20 cellular contexts compared by ENCODE assay signal in genomic region chr22:46436595-46437163, GRCh38.
DNase-seq lines count a peak whose midpoint lies in the region; ATAC-seq and TF ChIP-seq lines count a peak whose summit lies in the region.
"Had no signal": no experiment of that assay in that cellular context is flagged by ENCODE, and none has a peak within 500 bp of the region (broad histone marks: within the 10 kb centered on the region; RNA-seq: fewer than 3 reads in every experiment).

No MANE protein-coding gene starts in this region.

- no peaks in the 10 kb centered on the region for H3K36me3 ChIP-seq in GM23248 (ENCODE audit: low read depth)
- H3K36me3 ChIP-seq in tibial nerve = no peaks in the 10 kb centered on the region
- no peaks in the 10 kb centered on the region for H3K36me3 ChIP-seq in colonic mucosa
- H3K36me3 ChIP-seq: adrenal gland, heart left ventricle had no signal

- no peak for TF ChIP-seq POLR2A in tibial nerve (IDR thresholded peaks at IDR 0.05)

- WGBS in GM23248 (ENCODE audit: low coverage in 1 of 2, low lambda C conversion rate in 2 of 2, missing lambda C conversion rate in 2 of 2), 2 experiments = 68 to 72% methylated on average over 7 of the region's 7 CpGs
- WGBS in tibial nerve, 2 donors = 84 to 92% methylated on average over 6 to 7 of the region's 7 CpGs

- H3K9me2 ChIP-seq in GM23248 (ENCODE audit: insufficient read depth) = no peaks in the 10 kb centered on the region

- TF ChIP-seq EP300 in tibial nerve (IDR thresholded peaks at IDR 0.05) = no peak

- no peak for TF ChIP-seq CTCF in choroid plexus epithelial cell (conservative IDR thresholded peaks at IDR 0.05; ENCODE audit: low read depth, low read length)
- TF ChIP-seq CTCF in tibial nerve (IDR thresholded peaks at IDR 0.05) = no peak
- no peak for TF ChIP-seq CTCF in colonic mucosa (IDR thresholded peaks at IDR 0.05)

- no peak overlapping the region for H2AFZ ChIP-seq in GM23248

- H3K4me3 ChIP-seq in GM23248 (no peak overlapping the region), choroid plexus epithelial cell (ENCODE audit: low read depth, low read length) (no peak overlapping the region), tibial nerve (no peak overlapping the region), colonic mucosa (no peak overlapping the region)
- H3K4me3 ChIP-seq: adrenal gland, heart left ventricle had no signal

- no peaks in the 10 kb centered on the region for H3K79me2 ChIP-seq in GM23248 (ENCODE audit: insufficient read depth)

- intact Hi-C loops in colonic mucosa (cut with DNase I) = no loop called here

- H3K9me3 ChIP-seq in GM23248 (ENCODE audit: low read depth) = no peaks in the 10 kb centered on the region
- no peaks in the 10 kb centered on the region for H3K9me3 ChIP-seq in tibial nerve
- H3K9me3 ChIP-seq in colonic mucosa = no peaks in the 10 kb centered on the region
- H3K9me3 ChIP-seq: adrenal gland, heart left ventricle had no signal

- H4K20me1 ChIP-seq in GM23248 (ENCODE audit: insufficient read depth) = no peaks in the 10 kb centered on the region

- H3K9ac ChIP-seq in GM23248 (no peak overlapping the region), colonic mucosa (ENCODE audit: low read depth in 2 of 2, low read length in 2 of 2) (no peak overlapping the region)

- H3K27me3 ChIP-seq in GM23248 (replicated peaks; ENCODE audit: insufficient read depth) = peaks cover 19% of the 10 kb centered on the region; the same call in 1 of the 2 replicates
- H3K27me3 ChIP-seq in tibial nerve = no peaks in the 10 kb centered on the region
- no peaks in the 10 kb centered on the region for H3K27me3 ChIP-seq in colonic mucosa
- H3K27me3 ChIP-seq: adrenal gland, heart left ventricle had no signal

- no peaks in the 10 kb centered on the region for H3K4me1 ChIP-seq in GM23248 (ENCODE audit: insufficient read depth)
- peaks cover 0 to 3% (median 0%) of the 10 kb centered on the region in 4 donors for H3K4me1 ChIP-seq in tibial nerve
- peaks cover 3% of the 10 kb centered on the region for H3K4me1 ChIP-seq in colonic mucosa
- H3K4me1 ChIP-seq: adrenal gland had no signal

- no peaks in the 10 kb centered on the region for H3F3A ChIP-seq in GM23248 (ENCODE audit: insufficient read depth)

- H3K27ac ChIP-seq in GM23248 (no peak overlapping the region), tibial nerve (no peak overlapping the region), colonic mucosa (no peak overlapping the region)
- H3K27ac ChIP-seq: adrenal gland, heart left ventricle had no signal

- no peak for ATAC-seq in GM21529 (IDR thresholded peaks at IDR 0.05; ENCODE audit: unreplicated experiment)
- ATAC-seq: activated CD4-positive, CD25-positive, alpha-beta regulatory T cell treated with anti-CD3 and anti-CD28 coated beads, Interleukin-2, amount 50 U/mL, for 24 hours; heart left ventricle; naive thymus-derived CD4-positive, alpha-beta T cell had no signal

- DNase-seq in GM23248 (peak; percentile 38), NCI-H226 (peak; percentile 41), choroid plexus epithelial cell (ENCODE audit: low read depth) (peak; percentile 15), kidney tubule cell (ENCODE audit: low spot score) (peak; percentile 78), tibial nerve (ENCODE audit: low spot score in 2 of 2) (no peak), colonic mucosa (no peak), 8988T (no peak)
- DNase-seq: activated effector memory CD4-positive, alpha-beta T cell treated with anti-CD3 and anti-CD28 coated beads, Interleukin-2, amount 50 U/mL, for 16 hours; adrenal gland; H9; heart left ventricle; naive thymus-derived CD4-positive, alpha-beta T cell; NCI-H345; posterior cingulate gyrus; SHP77; small intestine; stimulated activated CD4-positive, alpha-beta T cell treated with anti-CD3 and anti-CD28 coated beads, Interleukin-4, amount 100 ng/mL, for 4 hours; stimulated activated CD8-positive, alpha-beta memory T cell treated with anti-CD3 and anti-CD28 coated beads, Interleukin-4, amount 100 ng/mL, for 48 hours had no signal

- no peak overlapping the region for H3K4me2 ChIP-seq in GM23248 (ENCODE audit: unreplicated experiment)

- in situ Hi-C loops in GM23248 (cut with MboI) = loop anchor here (10.0 kb wide), 1 partner anchor 58 kb away; no protein-coding TSS in a partner anchor

Comparison
In these comparisons a context has a peak if more than half of its experiments do, and no peak if none do; other contexts are left out.
1. DNase-seq: peak in GM23248 (single experiment), NCI-H226 (single experiment), choroid plexus epithelial cell (single experiment) and kidney tubule cell (single experiment); none in tibial nerve (0 of 2), colonic mucosa (single experiment) and 8988T (single experiment).